Comparison of ENCODE assay signal across 27 cellular contexts in the genomic region with DNA sequence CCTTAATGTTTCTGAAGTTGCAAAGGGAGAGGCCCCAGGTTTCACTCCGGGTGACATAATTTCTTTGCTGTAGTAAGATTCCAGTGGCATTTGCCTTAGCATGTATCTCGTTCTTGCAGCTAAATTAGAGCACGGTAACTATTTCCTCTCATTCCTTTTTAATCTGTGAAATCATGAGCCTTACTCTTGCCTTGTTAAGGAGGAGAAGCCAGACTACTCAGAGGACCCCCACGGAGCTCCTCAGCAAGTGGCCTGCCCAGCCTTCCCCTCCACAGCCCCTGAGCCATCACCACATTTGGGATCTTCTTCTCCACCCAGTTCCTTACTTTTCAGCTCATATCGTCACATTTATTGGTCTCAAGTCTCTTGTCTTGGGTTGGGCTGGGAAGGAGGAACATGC.
DNase-seq lines count a peak whose midpoint lies in the region; ATAC-seq and TF ChIP-seq lines count a peak whose summit lies in the region.
"Had no signal": no experiment of that assay in that cellular context is flagged by ENCODE, and none has a peak within 500 bp of the region (broad histone marks: within the 10 kb centered on the region; RNA-seq: fewer than 3 reads in every experiment).

No MANE protein-coding gene starts in this region.

- H3K9me3 ChIP-seq in BLaER1 (no peaks in the 10 kb centered on the region; the same call in 1 of the 2 replicates), neutrophil (no peaks in the 10 kb centered on the region)
- H3K9me3 ChIP-seq: lower lobe of right lung, pancreas, tibial nerve had no signal

- no peak overlapping the region for H3K9ac ChIP-seq in BLaER1

- H3K4me2 ChIP-seq in BLaER1: no peak overlapping the region

- peak overlapping the region; percentile 41; the same call in 1 of the 2 replicates for H3K27ac ChIP-seq in BLaER1
- H3K27ac ChIP-seq in coronary artery: peak overlapping the region; percentile 80 to 91
- peak overlapping the region; percentile 96 for H3K27ac ChIP-seq in neutrophil
- H3K27ac ChIP-seq: WERI-Rb-1 had no signal

- ATAC-seq in GM19324 (IDR thresholded peaks at IDR 0.05; ENCODE audit: low FRiP score, unreplicated experiment): no peak
- ATAC-seq: esophagus mucosa; lower lobe of right lung; Panc1; pancreas; stimulated activated naive CD8-positive, alpha-beta T cell treated with anti-CD3 and anti-CD28 coated beads, Interleukin-15, amount 100 ng/mL, for 72 hours had no signal

- H4K20me1 ChIP-seq in BLaER1: no peaks in the 10 kb centered on the region

- peaks cover 49% of the 10 kb centered on the region for H3K4me1 ChIP-seq in BLaER1
- H3K4me1 ChIP-seq in neutrophil (ENCODE audit: control insufficient read depth in 1 of 2, insufficient read depth in 1 of 2, low read depth in 1 of 2, low read length in 1 of 2): peaks cover 62 to 83% of the 10 kb centered on the region in 2 experiments

- H3K4me3 ChIP-seq in BLaER1 (no peak overlapping the region), coronary artery (no peak overlapping the region), neutrophil (ENCODE audit: low read depth in 1 of 2, low read length in 1 of 2) (no peak overlapping the region)
- H3K4me3 ChIP-seq: lower lobe of right lung, pancreas, tibial nerve had no signal

- no peak for TF ChIP-seq CTCF in coronary artery (IDR thresholded peaks at IDR 0.05)
- no peak for TF ChIP-seq CTCF in neutrophil (IDR thresholded peaks at IDR 0.05)

- H3K36me3 ChIP-seq in BLaER1 (peaks cover 31% of the 10 kb centered on the region), neutrophil (peaks cover 11% of the 10 kb centered on the region)
- H3K36me3 ChIP-seq: pancreas, tibial nerve, WERI-Rb-1 had no signal

- peak; percentile 19 for DNase-seq in EH (ENCODE audit: low read depth)
- DNase-seq in coronary artery (ENCODE audit: low spot score): no peak
- DNase-seq in OCI-M1 (lab: John Stamatoyannopoulos, UW): no peak
- no peak for DNase-seq in germinal center (ENCODE audit: low spot score)
- DNase-seq: activated CD4-positive, alpha-beta T cell treated with anti-CD3 and anti-CD28 coated beads for 4 hours; activated CD8-positive, alpha-beta memory T cell treated with anti-CD3 and anti-CD28 coated beads for 24 hours; activated T-cell treated with anti-CD3 and anti-CD28 coated beads for 4 hours; aorta; caudate nucleus; COR-L47; H9; kidney glomerular epithelial cell; lower lobe of right lung; NCI-H1436 treated with DMSO at 0.1 percent for 48 hours; NCI-H2081 treated with DMSO at 0.1 percent for 48 hours; NCI-H345; pancreas; SHP77; stimulated activated naive CD8-positive, alpha-beta T cell treated with anti-CD3 and anti-CD28 coated beads, Interleukin-15, amount 100 ng/mL, for 72 hours; T-helper 9 cell; WERI-Rb-1 had no signal

- H3K27me3 ChIP-seq in BLaER1 (no peaks in the 10 kb centered on the region), neutrophil (no peaks in the 10 kb centered on the region)
- H3K27me3 ChIP-seq: pancreas, tibial nerve had no signal

Comparison
In these comparisons a context has a peak if more than half of its experiments do, and no peak if none do; other contexts are left out.
1. H3K27ac ChIP-seq: peak in every context shown above with its lines; median percentile 96 in neutrophil; 86 in coronary artery; 41 in BLaER1.